Comparison of ENCODE assay signal across 9 cellular contexts in the genomic region with DNA sequence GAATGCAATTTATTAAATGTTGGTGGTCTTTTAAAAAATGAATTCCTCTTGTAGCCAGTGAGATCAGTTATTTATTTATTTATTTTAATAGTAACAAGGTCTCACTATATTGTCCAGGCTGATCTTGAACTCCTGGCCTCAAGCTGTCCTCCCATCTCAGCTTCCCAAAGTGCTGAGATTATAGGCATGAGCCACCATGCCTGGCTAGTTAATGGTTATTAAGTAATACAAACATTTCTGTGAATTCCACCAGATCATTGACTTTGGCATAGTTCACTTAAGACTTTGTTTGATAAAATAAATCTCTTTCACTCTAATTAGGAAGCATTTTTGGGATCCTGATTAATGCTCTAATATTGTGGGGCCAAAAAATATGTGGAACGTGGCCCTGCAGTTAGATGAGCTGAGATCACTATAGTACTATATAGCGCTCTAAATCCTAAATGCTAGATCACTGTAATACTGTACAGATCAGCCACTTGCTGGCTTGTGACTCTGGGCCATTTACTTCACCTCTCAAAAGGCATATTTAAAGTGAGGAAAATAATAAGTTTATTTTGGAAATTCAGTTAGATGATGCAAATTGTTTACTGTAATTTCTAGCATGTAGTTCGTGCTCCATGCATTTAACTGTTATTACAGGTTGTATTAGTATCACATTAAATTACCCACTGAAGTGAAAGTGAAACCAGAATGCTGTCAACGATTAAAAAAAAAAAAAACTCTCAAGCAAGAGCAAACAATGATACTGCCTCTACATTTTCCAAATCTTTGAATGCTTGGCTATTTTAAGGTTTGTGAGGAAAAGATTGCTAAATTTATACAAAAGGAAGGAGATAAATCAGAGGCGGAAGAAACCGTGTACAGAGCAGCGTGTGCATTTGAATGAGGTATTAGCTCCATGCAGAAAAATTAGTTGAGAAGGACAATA. TPM values are rescaled to one million over a fixed set of nuclear protein-coding genes. Genes with fewer than 3 reads are reported as not detected.
DNase-seq lines count a peak whose midpoint lies in the region; ATAC-seq and TF ChIP-seq lines count a peak whose summit lies in the region.
"Had no signal": no experiment of that assay in that cellular context is flagged by ENCODE, and none has a peak within 500 bp of the region (broad histone marks: within the 10 kb centered on the region; RNA-seq: fewer than 3 reads in every experiment).

No MANE protein-coding gene starts in this region.

- H3K9me3 ChIP-seq in right cardiac atrium (ENCODE audit: control insufficient read depth, low read length): no peaks in the 10 kb centered on the region

- TF ChIP-seq CTCF in VCaP (conservative IDR thresholded peaks at IDR 0.05): no peak

- H3K27me3 ChIP-seq in right cardiac atrium (ENCODE audit: control insufficient read depth, insufficient read depth): no peaks in the 10 kb centered on the region
- H3K27me3 ChIP-seq: cardiac muscle cell had no signal

- WGBS in right cardiac atrium: 21% methylated on average over 7 of the region's 7 CpGs

- peaks cover 22% of the 10 kb centered on the region for H3K4me1 Mint-ChIP-seq in activated T-cell treated with anti-CD3 and anti-CD28 coated beads, Interleukin-2, amount 50 U/mL, for 24 hours (ENCODE audit: low read depth)

- peak overlapping the region; percentile 77 for H3K27ac ChIP-seq in VCaP
- no peak overlapping the region for H3K27ac ChIP-seq in right cardiac atrium (ENCODE audit: low read length)
- H3K27ac ChIP-seq: cardiac muscle cell had no signal

- peak overlapping the region; percentile 69 for H3K4me3 ChIP-seq in right cardiac atrium (ENCODE audit: low read length)
- H3K4me3 ChIP-seq: cardiac muscle cell had no signal

- no peaks in the 10 kb centered on the region for H3K36me3 Mint-ChIP-seq in activated T-cell treated with anti-CD3 and anti-CD28 coated beads, Interleukin-2, amount 50 U/mL, for 24 hours (ENCODE audit: low read depth)

- DNase-seq in activated T-cell treated with anti-CD3 and anti-CD28 coated beads, Interleukin-2, amount 50 U/mL, for 24 hours: no peak
- no peak for DNase-seq in activated T-cell treated with anti-CD3 and anti-CD28 coated beads, Interleukin-2, amount 50 U/mL, for 1 hour
- DNase-seq in right cardiac atrium (no peak), superior temporal gyrus (ENCODE audit: extremely low spot score) (peak; percentile 52), foreskin melanocyte (no peak), NCI-H2029 (lab: John Stamatoyannopoulos, UW) (no peak)

- ATAC-seq in right cardiac atrium (peak; percentile 41 to 54), GM21717 (IDR thresholded peaks at IDR 0.05; ENCODE audit: unreplicated experiment) (no peak)

- peak overlapping the region; percentile 88 for H3K27ac Mint-ChIP-seq in activated T-cell treated with anti-CD3 and anti-CD28 coated beads, Interleukin-2, amount 50 U/mL, for 24 hours

- peak overlapping the region; percentile 79 for H3K4me3 Mint-ChIP-seq in activated T-cell treated with anti-CD3 and anti-CD28 coated beads, Interleukin-2, amount 50 U/mL, for 24 hours

- intact Hi-C loops in right cardiac atrium (cut with DNase I): no loop called here

- no peaks in the 10 kb centered on the region for H3K27me3 Mint-ChIP-seq in activated T-cell treated with anti-CD3 and anti-CD28 coated beads, Interleukin-2, amount 50 U/mL, for 24 hours

- H3K9me3 Mint-ChIP-seq in activated T-cell treated with anti-CD3 and anti-CD28 coated beads, Interleukin-2, amount 50 U/mL, for 24 hours: no peaks in the 10 kb centered on the region

- peaks cover 2% of the 10 kb centered on the region for H3K4me1 ChIP-seq in right cardiac atrium (ENCODE audit: control insufficient read depth, insufficient read depth, low read length)

RNA-seq across cellular contexts. Expression of a gene that starts 15.9 kb away (rescaled TPM):
- total RNA-seq in right cardiac atrium: 10 to 100 TPM in 1 of 4 donors, 1 to 10 TPM in 3; 5.7 to 10.1 (median 6.5) TPM
- polyA plus RNA-seq in right cardiac atrium: 4.7 TPM

RNA-seq across cellular contexts. Expression of a gene that starts 22.1 kb away (rescaled TPM):
- 1,000 to 10,000 TPM in 2 of 4 donors, 100 to 1,000 TPM in 2; 746 to 3,137 (median 1,120) TPM for total RNA-seq in right cardiac atrium
- 649 TPM for polyA plus RNA-seq in right cardiac atrium
